ENCODE assay signal across 14 cellular contexts in genomic region chr1:74681449-74681848, GRCh38. TPM values are rescaled to one million over a fixed set of nuclear protein-coding genes. Genes with fewer than 3 reads are reported as not detected.
DNase-seq lines count a peak whose midpoint lies in the region; ATAC-seq and TF ChIP-seq lines count a peak whose summit lies in the region.
"Had no signal": no experiment of that assay in that cellular context is flagged by ENCODE, and none has a peak within 500 bp of the region (broad histone marks: within the 10 kb centered on the region; RNA-seq: fewer than 3 reads in every experiment).

No MANE protein-coding gene starts in this region.

- ATAC-seq in GM18498 (IDR thresholded peaks at IDR 0.05; ENCODE audit: unreplicated experiment) (peak; percentile 79), GM19455 (IDR thresholded peaks at IDR 0.05; ENCODE audit: unreplicated experiment) (peak; percentile 86), HG02870 (IDR thresholded peaks at IDR 0.05; ENCODE audit: unreplicated experiment) (peak; percentile 88), HG03520 (IDR thresholded peaks at IDR 0.05; ENCODE audit: unreplicated experiment) (peak; percentile 87)

- no peak for TF ChIP-seq POLR2A in ovary (IDR thresholded peaks at IDR 0.05)

- H3K4me3 ChIP-seq in ovary, result no peak overlapping the region
- H3K4me3 ChIP-seq: tibial nerve had no signal

- no peaks in the 10 kb centered on the region for H3K9me3 ChIP-seq in ovary
- H3K9me3 ChIP-seq: tibial nerve had no signal

- TF ChIP-seq CTCF in ovary (IDR thresholded peaks at IDR 0.05), result no peak

- WGBS in ovary, 3 donors, result 87 to 95% (median 90%) methylated on average over 4 of the region's 4 CpGs

- H3K27ac ChIP-seq in ovary, result no peak overlapping the region
- H3K27ac ChIP-seq: tibial nerve had no signal

- DNase-seq in activated naive CD4-positive, alpha-beta T cell (lab: John Stamatoyannopoulos, UW), result no peak
- DNase-seq in activated naive CD4-positive, alpha-beta T cell treated with anti-CD3 and anti-CD28 coated beads, Interleukin-2, amount 50 U/mL, for 16 hours, result no peak
- DNase-seq in activated gamma-delta T cell (lab: John Stamatoyannopoulos, UW), result no peak
- DNase-seq in ovary, result no peak
- DNase-seq: C1 segment of cervical spinal cord, hippocampal formation, mesendoderm, NCI-H1694 treated with DMSO at 0.1 percent for 48 hours had no signal

- intact Hi-C loops in ovary (cut with DNase I), result no loop called here

- H3K36me3 ChIP-seq in ovary, result no peaks in the 10 kb centered on the region
- H3K36me3 ChIP-seq: tibial nerve had no signal

- TF ChIP-seq EP300 in ovary (IDR thresholded peaks at IDR 0.05), result no peak

- H3K4me1 ChIP-seq in ovary (ENCODE audit: insufficient read depth), result no peaks in the 10 kb centered on the region
- H3K4me1 ChIP-seq: tibial nerve had no signal

- H3K27me3 ChIP-seq in ovary, result no peaks in the 10 kb centered on the region
- H3K27me3 ChIP-seq: tibial nerve had no signal

RNA-seq across cellular contexts. Expression of gene ERICH3, which starts 7.9 kb away (rescaled TPM):
- total RNA-seq in ovary, result 10 to 100 TPM in 1 of 7 donors, 1 to 10 TPM in 3, under 1 TPM in 3; 0.05 to 10.9 (median 1.1) TPM
- polyA plus RNA-seq in ovary, result under 1 TPM; 0.07 to 0.23 TPM
- total RNA-seq: astrocyte had no signal

RNA-seq across cellular contexts. Expression of gene CRYZ, which starts 51.4 kb away (rescaled TPM):
- 10 to 100 TPM; 24.9 to 75.8 (median 28.8) TPM for total RNA-seq in ovary
- 10 to 100 TPM; 24.0 to 24.5 TPM for polyA plus RNA-seq in ovary

RNA-seq across cellular contexts. Expression of gene TYW3, which starts 51.5 kb away (rescaled TPM):
- total RNA-seq in ovary, result 10 to 100 TPM; 11.6 to 30.9 (median 24.9) TPM
- 10 to 100 TPM; 18.3 to 21.7 TPM for polyA plus RNA-seq in ovary
